Comparison of ENCODE assay signal across 24 cellular contexts in genomic region chr5:94540856-94541494, GRCh38.
"Had no signal": no experiment of that assay in that cellular context is flagged by ENCODE, and none has a peak within 500 bp of the region (broad histone marks: within the 10 kb centered on the region; RNA-seq: fewer than 3 reads in every experiment).

No MANE protein-coding gene starts in this region.

- H3K27ac ChIP-seq: coronary artery, heart left ventricle, pancreas, psoas muscle, right atrium auricular region, thyroid gland, upper lobe of right lung had no signal

- H3K27me3 Mint-ChIP-seq: activated CD4-positive, alpha-beta memory T cell treated with anti-CD3 and anti-CD28 coated beads for 36 hours; activated naive CD8-positive, alpha-beta T cell treated with anti-CD3 and anti-CD28 coated beads, Interleukin-2, amount 10 ng/mL, durations not matched to agents 7 days and 5 days; memory B cell; stimulated activated naive CD8-positive, alpha-beta T cell treated with anti-CD3 and anti-CD28 coated beads, Interleukin-15, Interleukin-2, amounts not matched to agents 100 ng/mL and 50 ng/mL, for 24 hours had no signal

- ATAC-seq: activated T-cell treated with anti-CD3 and anti-CD28 coated beads, Interleukin-2, amount 50 U/mL, for 72 hours; heart left ventricle; left colon; pancreas; psoas muscle; upper lobe of right lung had no signal

- H3K4me1 Mint-ChIP-seq: nephron had no signal

- H3K4me3 ChIP-seq: coronary artery, heart left ventricle, pancreas, psoas muscle, right atrium auricular region, thyroid gland, upper lobe of right lung had no signal

- H3K9me3 ChIP-seq: pancreas, psoas muscle, thyroid gland, upper lobe of right lung had no signal

- H3K27me3 ChIP-seq: heart left ventricle, pancreas, right atrium auricular region, thyroid gland, upper lobe of right lung had no signal

- H3K27ac Mint-ChIP-seq: activated CD4-positive, alpha-beta memory T cell treated with anti-CD3 and anti-CD28 coated beads for 36 hours; activated naive CD4-positive, alpha-beta T cell treated with anti-CD3 and anti-CD28 coated beads for 36 hours; activated naive CD8-positive, alpha-beta T cell treated with anti-CD3 and anti-CD28 coated beads, Interleukin-2, amount 10 ng/mL, durations not matched to agents 7 days and 5 days; activated T-cell treated with anti-CD3 and anti-CD28 coated beads, Interleukin-2, amount 50 U/mL, for 72 hours; memory B cell; nephron; stimulated activated naive CD8-positive, alpha-beta T cell treated with anti-CD3 and anti-CD28 coated beads, Interleukin-15, Interleukin-2, amounts not matched to agents 100 ng/mL and 50 ng/mL, for 24 hours had no signal

- H3K4me3 Mint-ChIP-seq: activated CD4-positive, alpha-beta memory T cell treated with anti-CD3 and anti-CD28 coated beads for 36 hours; activated naive CD4-positive, alpha-beta T cell treated with anti-CD3 and anti-CD28 coated beads for 36 hours; activated naive CD8-positive, alpha-beta T cell treated with anti-CD3 and anti-CD28 coated beads, Interleukin-2, amount 10 ng/mL, durations not matched to agents 7 days and 5 days; activated T-cell treated with anti-CD3 and anti-CD28 coated beads, Interleukin-2, amount 50 U/mL, for 72 hours; memory B cell; nephron; stimulated activated naive CD8-positive, alpha-beta T cell treated with anti-CD3 and anti-CD28 coated beads, Interleukin-15, Interleukin-2, amounts not matched to agents 100 ng/mL and 50 ng/mL, for 24 hours had no signal

- H3K36me3 ChIP-seq: heart left ventricle, pancreas, right atrium auricular region, thyroid gland, upper lobe of right lung had no signal

- FAIRE-seq: bronchial epithelial cell, endometrium, keratinocyte had no signal

- DNase-seq: activated CD4-positive, alpha-beta memory T cell treated with anti-CD3 and anti-CD28 coated beads for 36 hours; activated CD4-positive, alpha-beta T cell treated with anti-CD3 and anti-CD28 coated beads for 48 hours; activated effector memory CD4-positive, alpha-beta T cell treated with Interleukin-2 at 50 U/mL for 16 hours; activated naive CD4-positive, alpha-beta T cell treated with anti-CD3 and anti-CD28 coated beads for 36 hours; activated naive CD8-positive, alpha-beta T cell treated with anti-CD3 and anti-CD28 coated beads, Interleukin-2, amount 10 ng/mL, durations not matched to agents 7 days and 5 days; activated T-cell treated with anti-CD3 and anti-CD28 coated beads, Interleukin-2, amount 50 U/mL, for 72 hours; amniotic stem cell; cerebellar nuclear complex; heart left ventricle; left colon; pancreas; psoas muscle; stimulated activated CD4-positive, alpha-beta T cell treated with anti-CD3 and anti-CD28 coated beads, Interleukin-4, amount 100 ng/mL, for 24 hours; substantia nigra; thyroid gland; upper lobe of right lung had no signal

- H3K4me1 ChIP-seq: pancreas had no signal
